Comparison of ENCODE assay signal across 1 cellular context in the genomic region with DNA sequence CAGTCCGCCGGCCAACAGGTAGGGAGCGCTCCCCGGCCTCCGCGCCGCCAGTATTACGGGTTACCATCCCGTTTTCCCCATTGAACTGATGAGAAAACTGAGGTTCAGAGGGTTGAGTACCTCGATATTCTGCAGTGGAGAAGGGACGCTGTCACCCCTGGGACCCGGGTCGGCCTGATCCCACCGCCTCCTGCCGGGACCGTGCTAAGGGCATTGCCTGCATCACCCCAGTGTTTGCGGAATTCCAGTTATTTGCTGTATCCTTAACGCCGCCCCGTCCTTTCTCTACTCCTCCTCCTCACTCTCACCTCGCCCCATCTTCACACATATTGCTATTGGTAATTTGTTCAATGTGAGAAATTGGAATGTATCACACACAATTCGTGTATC.
TF ChIP-seq lines count a peak whose summit lies in the region.

No MANE protein-coding gene starts in this region.

TF ChIP-seq in H1, 55 proteins besides CTCF, POLR2A, EP300 and RAD21 (continued from another document):
- 0 out of 2 replicates have a peak, but pooled peaks have one; percentile 42 for TF ChIP-seq GABPA (IDR thresholded peaks at IDR 0.05; ENCODE audit: borderline replicate concordance, insufficient read depth, low read length)
- no peak for TF ChIP-seq BCL11A (IDR thresholded peaks at IDR 0.05; ENCODE audit: low read depth in 2 of 2, low read length in 2 of 2)
- no peak for TF ChIP-seq RNF2 (IDR thresholded peaks at IDR 0.05; ENCODE audit: borderline replicate concordance, low read depth, low read length, missing control alignments, poor library complexity, severe bottlenecking)
- peak; percentile 83 for TF ChIP-seq TEAD4 (IDR thresholded peaks at IDR 0.05; ENCODE audit: low read depth, low read length)
